ENCODE assay signal across 28 cellular contexts in the genomic region with DNA sequence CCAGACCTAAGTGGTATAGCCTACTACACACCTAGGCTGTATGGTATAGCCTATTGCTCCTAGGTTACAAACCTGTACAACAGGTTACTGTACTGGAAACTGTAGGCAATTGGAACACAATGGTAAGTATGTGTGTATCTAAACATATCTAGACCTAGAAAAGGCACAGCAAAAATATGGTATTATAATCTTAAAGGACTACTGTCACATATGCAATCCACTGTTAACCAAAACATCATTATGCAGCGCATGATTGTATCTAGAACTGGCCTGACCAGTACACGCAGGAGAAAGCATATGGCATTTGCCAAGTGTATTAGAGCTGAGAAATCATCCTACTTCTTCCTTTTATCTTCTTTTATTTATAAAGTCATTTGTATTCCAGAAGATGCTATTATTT.
A peak's percentile ranks its signal among the peaks of the same experiment; 100 is the strongest.
DNase-seq lines count a peak whose midpoint lies in the region; ATAC-seq, FAIRE-seq and TF ChIP-seq lines count a peak whose summit lies in the region.
"Had no signal": no experiment of that assay in that cellular context is flagged by ENCODE, and none has a peak within 500 bp of the region (broad histone marks: within the 10 kb centered on the region; RNA-seq: fewer than 3 reads in every experiment).

No MANE protein-coding gene starts in this region.

- no peaks in the 10 kb centered on the region for H3K4me1 ChIP-seq in esophagus muscularis mucosa
- H3K4me1 ChIP-seq: BE2C, BLaER1 had no signal

- no peaks in the 10 kb centered on the region for H3K9me3 ChIP-seq in esophagus muscularis mucosa
- H3K9me3 ChIP-seq: BE2C, BLaER1 had no signal

- DNase-seq in SIG-M5 treated with dmso at 0.1 percent for 504 hours (lab: John Stamatoyannopoulos, UW; ENCODE audit: unreplicated experiment) (peak; percentile 5), SIG-M5 (lab: John Stamatoyannopoulos, UW) (no peak), HTR-8/SVneo (ENCODE audit: insufficient read length, low spot score) (no peak), epithelial cell of esophagus (ENCODE audit: low read depth) (peak; percentile 14), esophagus muscularis mucosa (ENCODE audit: extremely low spot score) (peak; percentile 1), H4 (ENCODE audit: low spot score) (no peak), ureter (ENCODE audit: low spot score) (no peak)
- DNase-seq: 8988T; ACHN; BE2C; C1 segment of cervical spinal cord; CD4-positive, alpha-beta memory T cell; CD4-positive, CD25-positive, alpha-beta regulatory T cell; CD8-positive, alpha-beta memory T cell; COR-L47; DMS 273 treated with DMSO at 0.1 percent for 48 hours; DMS153; DMS79; DND-41; EL; GDM1 had no signal

- no peaks in the 10 kb centered on the region for H3K36me3 ChIP-seq in esophagus muscularis mucosa
- H3K36me3 ChIP-seq: BE2C, BLaER1 had no signal

- no peak for TF ChIP-seq EP300 in esophagus muscularis mucosa (IDR thresholded peaks at IDR 0.05)

- intact Hi-C loops in esophagus muscularis mucosa (cut with DNase I), result no loop called here

- 78% methylated on average over 2 of the region's 2 CpGs for WGBS in esophagus muscularis mucosa

- H3K4me3 ChIP-seq in epithelial cell of esophagus (ENCODE audit: low read length) (no peak overlapping the region), esophagus muscularis mucosa (no peak overlapping the region)
- H3K4me3 ChIP-seq: BLaER1, GM12878 had no signal

- TF ChIP-seq CTCF in epithelial cell of esophagus (IDR thresholded peaks at IDR 0.05; ENCODE audit: insufficient read depth, low read depth, low read length, missing control alignments) (no peak), esophagus muscularis mucosa (IDR thresholded peaks at IDR 0.05) (no peak)

- peak; percentile 58 for FAIRE-seq in HTR-8/SVneo (lab: Jason Lieb, UNC)
- FAIRE-seq: A204.1, GM12878, GM12892, GM18507, GM19239 had no signal

- no peak overlapping the region for H3K27ac ChIP-seq in esophagus muscularis mucosa (replicated peaks in 1 of 4)
- H3K27ac ChIP-seq: BLaER1 had no signal

- no peak for TF ChIP-seq POLR2A in esophagus muscularis mucosa (IDR thresholded peaks at IDR 0.05; ENCODE audit: low read depth)

- H3K27me3 ChIP-seq in esophagus muscularis mucosa, result no peaks in the 10 kb centered on the region
- H3K27me3 ChIP-seq: BLaER1 had no signal

- ATAC-seq in activated CD4-positive, CD25-positive, alpha-beta regulatory T cell treated with anti-CD3 and anti-CD28 coated beads, Interleukin-2, amount 50 U/mL, for 24 hours, result no peak
- ATAC-seq: GM12878 had no signal

Comparison
In these comparisons a context has a peak if more than half of its experiments do, and no peak if none do; other contexts are left out.
1. DNase-seq: peak in SIG-M5 treated with dmso at 0.1 percent for 504 hours (single experiment), epithelial cell of esophagus (single experiment) and esophagus muscularis mucosa (single experiment); none in SIG-M5 (single experiment), HTR-8/SVneo (single experiment), H4 (single experiment) and ureter (single experiment).